ENCODE assay signal across 14 cellular contexts in genomic region chr12:26769611-26770010, GRCh38.
"Had no signal": no experiment of that assay in that cellular context is flagged by ENCODE, and none has a peak within 500 bp of the region (broad histone marks: within the 10 kb centered on the region; RNA-seq: fewer than 3 reads in every experiment).

No MANE protein-coding gene starts in this region.

- H3K36me3 Mint-ChIP-seq: neural progenitor cell had no signal

- H3K27ac ChIP-seq: dorsolateral prefrontal cortex, neural progenitor cell, ovary, thoracic aorta had no signal

- H3K9me3 ChIP-seq: ovary, thoracic aorta had no signal

- ATAC-seq: esophagus mucosa, left ventricle myocardium superior had no signal

- H3K9ac ChIP-seq: neural progenitor cell had no signal

- H3K4me3 Mint-ChIP-seq: activated CD4-positive, alpha-beta T cell treated with anti-CD3 and anti-CD28 coated beads for 36 hours; activated CD8-positive, alpha-beta T cell treated with anti-CD3 and anti-CD28 coated beads for 36 hours; neural progenitor cell had no signal

- H3K27me3 Mint-ChIP-seq: activated CD4-positive, alpha-beta T cell treated with anti-CD3 and anti-CD28 coated beads for 36 hours; activated CD8-positive, alpha-beta T cell treated with anti-CD3 and anti-CD28 coated beads for 36 hours; stimulated activated naive CD8-positive, alpha-beta T cell treated with anti-CD3 and anti-CD28 coated beads, Interleukin-15, amount 100 ng/mL, for 72 hours had no signal

- H3K9me3 Mint-ChIP-seq: activated CD8-positive, alpha-beta T cell treated with anti-CD3 and anti-CD28 coated beads for 36 hours; neural progenitor cell had no signal

- H3K4me1 Mint-ChIP-seq: neural progenitor cell had no signal

- H3K4me3 ChIP-seq: dorsolateral prefrontal cortex, neural progenitor cell, ovary, thoracic aorta had no signal

- DNase-seq: activated CD4-positive, alpha-beta T cell treated with anti-CD3 and anti-CD28 coated beads for 36 hours; activated CD8-positive, alpha-beta memory T cell treated with anti-CD3 and anti-CD28 coated beads, Interleukin-2, amount 50 U/mL, for 4 hours; activated naive CD4-positive, alpha-beta T cell; aorta; dorsolateral prefrontal cortex; hippocampal formation; left ventricle myocardium superior; ovary; stimulated activated CD4-positive, alpha-beta T cell treated with anti-CD3 and anti-CD28 coated beads, Interleukin-4, amount 100 ng/mL, for 1 hour; stimulated activated naive CD8-positive, alpha-beta T cell treated with anti-CD3 and anti-CD28 coated beads, Interleukin-15, amount 100 ng/mL, for 72 hours had no signal

- H3K4me1 ChIP-seq: neural progenitor cell had no signal

- H3K27me3 ChIP-seq: dorsolateral prefrontal cortex, neural progenitor cell, ovary had no signal

- H2AFZ ChIP-seq: neural progenitor cell had no signal

- H3K36me3 ChIP-seq: neural progenitor cell, ovary, thoracic aorta had no signal

- H3K4me2 ChIP-seq: neural progenitor cell had no signal
